14 cellular contexts compared by ENCODE assay signal in genomic region chr4:180832086-180832485, GRCh38.
DNase-seq lines count a peak whose midpoint lies in the region; TF ChIP-seq lines count a peak whose summit lies in the region.
"Had no signal": no experiment of that assay in that cellular context is flagged by ENCODE, and none has a peak within 500 bp of the region (broad histone marks: within the 10 kb centered on the region; RNA-seq: fewer than 3 reads in every experiment).

No MANE protein-coding gene starts in this region.

- no peak overlapping the region for H3K27ac Mint-ChIP-seq in Caco-2 (ENCODE audit: unreplicated experiment)
- no peak overlapping the region for H3K27ac Mint-ChIP-seq in Calu3 (ENCODE audit: unreplicated experiment)
- H3K27ac Mint-ChIP-seq: stimulated activated naive CD8-positive, alpha-beta T cell treated with anti-CD3 and anti-CD28 coated beads, Interleukin-15, Interleukin-2, amounts not matched to agents 100 ng/mL and 50 ng/mL, for 24 hours had no signal

- BruUV-seq in Caco-2 (replicated peaks; lab: Mats Ljungman, UMichigan) (no TSS peak), Calu3 (replicated peaks; lab: Mats Ljungman, UMichigan) (no TSS peak)

- DNase-seq in Caco-2 (peak in 1 of 2 experiments; percentile 6), HK-2 (ENCODE audit: unreplicated experiment) (peak; percentile 7), SW480 (ENCODE audit: low spot score) (peak; percentile 8), iPS-NIHi11 (ENCODE audit: low spot score) (peak; percentile 17), vagina (ENCODE audit: extremely low spot score in 2 of 2) (no peak), Calu3 (no peak), dermis blood vessel endothelial cell (no peak), hypothalamus (lab: John Stamatoyannopoulos, UW) (no peak)
- DNase-seq: NCI-H1048, NCI-H446, retina, Right ventricle myocardium superior had no signal

- H3K27me3 ChIP-seq in Caco-2 (replicated peaks; ENCODE audit: control insufficient read depth, insufficient read depth, low read length) (no peaks in the 10 kb centered on the region), vagina (no peaks in the 10 kb centered on the region)
- H3K27me3 ChIP-seq: gastroesophageal sphincter had no signal

- H3K4me1 Mint-ChIP-seq in Caco-2 (ENCODE audit: low read depth, unreplicated experiment) (no peaks in the 10 kb centered on the region), Calu3 (ENCODE audit: low read depth, unreplicated experiment) (peaks cover 12% of the 10 kb centered on the region)

- intact Hi-C loops in Caco-2 (cut with micrococcal nuclease; ENCODE audit: unreplicated experiment) (no loop called here), vagina (cut with DNase I) (no loop called here), Calu3 (cut with micrococcal nuclease; ENCODE audit: unreplicated experiment) (loop anchor here (5.0 kb wide), 1 partner anchor 165 kb away; no protein-coding TSS in a partner anchor)

- POLR2A ChIA-PET in Caco-2 (lab: Charles Lee): no interaction called here

- H3K36me3 Mint-ChIP-seq in Caco-2 (ENCODE audit: insufficient read depth, unreplicated experiment) (no peaks in the 10 kb centered on the region), Calu3 (ENCODE audit: insufficient read depth, unreplicated experiment) (no peaks in the 10 kb centered on the region)

- H3K36me3 ChIP-seq in Caco-2 (ENCODE audit: control insufficient read depth, insufficient read depth, low read length) (no peaks in the 10 kb centered on the region), vagina (no peaks in the 10 kb centered on the region)
- H3K36me3 ChIP-seq: gastroesophageal sphincter had no signal

- TF ChIP-seq CTCF in Caco-2 (IDR thresholded peaks at IDR 0.05; ENCODE audit: insufficient read depth in 1 of 2, low read depth in 1 of 2, low read length in 1 of 2, severe bottlenecking in 1 of 2, unreplicated experiment in 1 of 2): peak; percentile 20 to 28
- TF ChIP-seq CTCF in vagina (IDR thresholded peaks at IDR 0.05): no peak
- TF ChIP-seq CTCF in Calu3 (IDR thresholded peaks at IDR 0.05; ENCODE audit: unreplicated experiment): no peak

- CTCF ChIA-PET in Caco-2 (lab: Charles Lee) (no interaction called here), Calu3 (lab: Charles Lee) (no interaction called here)

- no peak for TF ChIP-seq POLR2A in vagina (IDR thresholded peaks at IDR 0.05)

- H3K27ac ChIP-seq in vagina: no peak overlapping the region
- H3K27ac ChIP-seq: gastroesophageal sphincter had no signal

- H3K4me1 ChIP-seq in Caco-2 (no peaks in the 10 kb centered on the region), vagina (peaks cover 8% of the 10 kb centered on the region)

- H3K4me3 ChIP-seq in Caco-2 (ENCODE audit: low read depth, low read length): no peak overlapping the region
- H3K4me3 ChIP-seq in vagina: no peak overlapping the region
- H3K4me3 ChIP-seq: gastroesophageal sphincter had no signal

- H3K9me3 Mint-ChIP-seq in Caco-2 (ENCODE audit: unreplicated experiment) (no peaks in the 10 kb centered on the region), Calu3 (ENCODE audit: low read depth, unreplicated experiment) (no peaks in the 10 kb centered on the region)

- H3K27me3 Mint-ChIP-seq in Caco-2 (ENCODE audit: insufficient read depth, unreplicated experiment) (no peaks in the 10 kb centered on the region), Calu3 (ENCODE audit: unreplicated experiment) (no peaks in the 10 kb centered on the region)
- H3K27me3 Mint-ChIP-seq: stimulated activated naive CD8-positive, alpha-beta T cell treated with anti-CD3 and anti-CD28 coated beads, Interleukin-15, Interleukin-2, amounts not matched to agents 100 ng/mL and 50 ng/mL, for 24 hours had no signal

- H3K4me3 Mint-ChIP-seq in Caco-2 (ENCODE audit: unreplicated experiment) (no peak overlapping the region), Calu3 (ENCODE audit: low read depth, unreplicated experiment) (no peak overlapping the region)
- H3K4me3 Mint-ChIP-seq: stimulated activated naive CD8-positive, alpha-beta T cell treated with anti-CD3 and anti-CD28 coated beads, Interleukin-15, Interleukin-2, amounts not matched to agents 100 ng/mL and 50 ng/mL, for 24 hours had no signal

- H3K9me3 ChIP-seq in Caco-2 (no peaks in the 10 kb centered on the region), vagina (no peaks in the 10 kb centered on the region)
- H3K9me3 ChIP-seq: gastroesophageal sphincter had no signal

Comparison
In these comparisons a context has a peak if more than half of its experiments do, and no peak if none do; other contexts are left out.
1. DNase-seq: peak in HK-2 (single experiment), SW480 (single experiment) and iPS-NIHi11 (single experiment); none in vagina (0 of 2), Calu3 (single experiment), dermis blood vessel endothelial cell (single experiment) and hypothalamus (0 of 51).
2. CTCF ChIP-seq: peak in Caco-2 (2 of 2); none in vagina (0 of 3) and Calu3 (single experiment).